Comparison of ENCODE assay signal across 9 cellular contexts in the genomic region with DNA sequence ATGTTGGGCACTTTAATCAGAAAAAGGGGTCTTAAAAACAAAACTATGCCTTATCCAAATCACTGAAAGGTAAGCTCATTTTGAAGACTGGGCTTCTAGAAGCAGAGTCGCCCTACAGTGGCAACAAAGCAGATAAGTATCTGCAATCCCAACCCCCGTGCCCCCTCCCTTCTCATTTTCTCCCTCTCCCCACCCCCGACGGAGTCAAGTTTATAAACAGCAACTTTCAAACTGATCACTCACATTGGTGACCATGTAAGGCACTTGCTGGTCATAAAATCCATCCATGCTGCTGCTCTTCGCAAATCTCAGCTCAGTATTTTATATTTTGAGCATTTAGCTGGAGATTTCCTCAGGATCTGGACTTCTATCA. TPM values are rescaled to one million over a fixed set of nuclear protein-coding genes. Genes with fewer than 3 reads are reported as not detected.
DNase-seq lines count a peak whose midpoint lies in the region; ATAC-seq and TF ChIP-seq lines count a peak whose summit lies in the region.
"Had no signal": no experiment of that assay in that cellular context is flagged by ENCODE, and none has a peak within 500 bp of the region (broad histone marks: within the 10 kb centered on the region; RNA-seq: fewer than 3 reads in every experiment).

No MANE protein-coding gene starts in this region.

- no peak for TF ChIP-seq CTCF in osteocyte (IDR thresholded peaks at IDR 0.05)

- H3K4me3 Mint-ChIP-seq in osteocyte (ENCODE audit: unreplicated experiment) = no peak overlapping the region

- no peak overlapping the region for H3K27ac Mint-ChIP-seq in osteocyte (ENCODE audit: unreplicated experiment)

- no peaks in the 10 kb centered on the region for H3K9me3 Mint-ChIP-seq in osteocyte (ENCODE audit: unreplicated experiment)

- peak overlapping the region; percentile 85 for H3K27ac ChIP-seq in cingulate gyrus (ENCODE audit: low read depth, low read length)
- H3K27ac ChIP-seq: VCaP had no signal

- peaks cover 2% of the 10 kb centered on the region for H3K36me3 Mint-ChIP-seq in osteocyte (ENCODE audit: unreplicated experiment)

- no peak for ATAC-seq in HG02678 (IDR thresholded peaks at IDR 0.05; ENCODE audit: unreplicated experiment)

- DNase-seq in Ammon's horn (ENCODE audit: low spot score) (peak; percentile 48), NCI-H146 treated with DMSO at 0.1 percent for 48 hours (lab: John Stamatoyannopoulos, UW; ENCODE audit: unreplicated experiment) (peak; percentile 27), mucosa of gallbladder (ENCODE audit: low spot score) (peak; percentile 55), NCI-H2196 treated with DMSO at 0.1 percent for 48 hours (lab: John Stamatoyannopoulos, UW; ENCODE audit: unreplicated experiment) (no peak), NOMO-1 (lab: John Stamatoyannopoulos, UW; ENCODE audit: unreplicated experiment in 2 of 2) (no peak), osteocyte (ENCODE audit: extremely low spot score, unreplicated experiment) (no peak)

- no peaks in the 10 kb centered on the region for H3K4me1 Mint-ChIP-seq in osteocyte (ENCODE audit: unreplicated experiment)

- H3K27me3 Mint-ChIP-seq in osteocyte (ENCODE audit: unreplicated experiment) = no peaks in the 10 kb centered on the region

RNA-seq across cellular contexts. Expression of a gene that starts 0.7 kb away (rescaled TPM):
- 136 TPM for total RNA-seq in mucosa of gallbladder
- total RNA-seq in osteocyte = 14.5 and 15.2 TPM in 2 replicates

Comparison
In these comparisons a context has a peak if more than half of its experiments do, and no peak if none do; other contexts are left out.
1. DNase-seq: peak in Ammon's horn (single experiment), NCI-H146 treated with DMSO at 0.1 percent for 48 hours (single experiment) and mucosa of gallbladder (single experiment); none in NCI-H2196 treated with DMSO at 0.1 percent for 48 hours (single experiment), NOMO-1 (0 of 2) and osteocyte (single experiment).